In the genomic region with DNA sequence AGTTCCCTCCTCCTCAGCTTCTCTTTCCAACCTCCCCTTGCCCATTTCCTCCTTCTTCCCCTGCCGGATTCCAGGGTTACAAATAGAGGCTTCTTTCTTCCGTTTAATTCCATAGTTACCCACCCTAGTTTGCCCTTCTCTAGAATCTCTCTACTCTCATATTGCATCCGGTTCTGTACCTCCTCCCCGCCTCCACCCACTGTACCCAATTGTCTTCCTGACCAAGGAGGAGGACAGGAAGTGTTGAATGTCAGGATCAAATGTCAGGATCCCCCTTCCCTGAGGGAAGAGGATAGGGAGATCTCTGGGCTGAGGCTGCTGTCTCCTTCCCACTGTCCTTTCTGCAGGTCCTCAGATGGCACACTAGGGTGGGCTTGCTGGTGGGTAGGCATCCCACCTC, we compare ENCODE assay signal across 15 cellular contexts. TPM values are rescaled to one million over a fixed set of nuclear protein-coding genes. Genes with fewer than 3 reads are reported as not detected.
A peak's percentile ranks its signal among the peaks of the same experiment; 100 is the strongest.
DNase-seq lines count a peak whose midpoint lies in the region; ATAC-seq and TF ChIP-seq lines count a peak whose summit lies in the region.
"Had no signal": no experiment of that assay in that cellular context is flagged by ENCODE, and none has a peak within 500 bp of the region (broad histone marks: within the 10 kb centered on the region; RNA-seq: fewer than 3 reads in every experiment).

No MANE protein-coding gene starts in this region.

- DNase-seq in DMS53 (lab: John Stamatoyannopoulos, UW) (peak; percentile 14), DMS53 treated with DMSO at 0.1 percent for 48 hours (lab: John Stamatoyannopoulos, UW; ENCODE audit: unreplicated experiment) (no peak), chondrocyte (ENCODE audit: low spot score) (no peak), colonic mucosa (no peak)
- no peak for DNase-seq in activated T-cell treated with anti-CD3 and anti-CD28 coated beads, Interleukin-2, amount 50 U/mL, for 1 hour
- DNase-seq: DMS 273 treated with DMSO at 0.1 percent for 48 hours; NCI-H446; SHP77 treated with DMSO at 0.1 percent for 48 hours; stimulated activated CD4-positive, alpha-beta T cell treated with anti-CD3 and anti-CD28 coated beads, Interleukin-1b, Interleukin-23, amount 100 ng/mL, for 48 hours; stomach had no signal

- H3K4me1 Mint-ChIP-seq in chondrocyte (ENCODE audit: low read depth) (peaks cover 14% of the 10 kb centered on the region), nephron (peaks cover 14% of the 10 kb centered on the region)

- H3K9ac ChIP-seq in HUES48 (ENCODE audit: low read depth, low read length) (no peak overlapping the region), colonic mucosa (ENCODE audit: low read depth in 2 of 2, low read length in 2 of 2) (no peak overlapping the region)

- H3K27me3 ChIP-seq in HUES48 (ENCODE audit: control insufficient read depth, insufficient read depth, low read length) (no peaks in the 10 kb centered on the region), colonic mucosa (no peaks in the 10 kb centered on the region)
- H3K27me3 ChIP-seq: stomach had no signal

- no peak overlapping the region for H3K4me3 ChIP-seq in HUES48 (ENCODE audit: low read depth, low read length)
- H3K4me3 ChIP-seq in colonic mucosa: no peak overlapping the region
- H3K4me3 ChIP-seq: stomach had no signal

- H3K27me3 Mint-ChIP-seq in chondrocyte (ENCODE audit: low read depth): no peaks in the 10 kb centered on the region
- no peaks in the 10 kb centered on the region for H3K27me3 Mint-ChIP-seq in nephron (ENCODE audit: low read depth)

- H3K27ac ChIP-seq in HUES48 (ENCODE audit: low read depth, low read length) (peak overlapping the region; percentile 39), colonic mucosa (no peak overlapping the region)
- H3K27ac ChIP-seq: stomach had no signal

- H3K27ac Mint-ChIP-seq in chondrocyte (ENCODE audit: unreplicated experiment) (peak overlapping the region; percentile 24), nephron (peak overlapping the region in 2 of 3 experiments; percentile 0 to 3)

- H3K36me3 ChIP-seq in HUES48 (ENCODE audit: control insufficient read depth, insufficient read depth, low read length) (peaks cover 44% of the 10 kb centered on the region), colonic mucosa (peaks cover 6% of the 10 kb centered on the region)

- ATAC-seq in HG02623 (IDR thresholded peaks at IDR 0.05; ENCODE audit: unreplicated experiment): no peak

- intact Hi-C loops in colonic mucosa (cut with DNase I): no loop called here

- H3K36me3 Mint-ChIP-seq in chondrocyte (ENCODE audit: low read depth) (peaks cover 5% of the 10 kb centered on the region), nephron (ENCODE audit: low read depth) (peaks cover 22% of the 10 kb centered on the region)

- H3K9me3 Mint-ChIP-seq in chondrocyte (ENCODE audit: low read depth) (no peaks in the 10 kb centered on the region), nephron (no peaks in the 10 kb centered on the region)

- H3K4me3 Mint-ChIP-seq in chondrocyte (ENCODE audit: unreplicated experiment) (no peak overlapping the region), nephron (no peak overlapping the region)

- H3K9me3 ChIP-seq in HUES48 (ENCODE audit: control insufficient read depth, insufficient read depth, low read length): no peaks in the 10 kb centered on the region
- H3K9me3 ChIP-seq in colonic mucosa: no peaks in the 10 kb centered on the region
- H3K9me3 ChIP-seq: stomach had no signal

- H3K4me1 ChIP-seq in HUES48 (ENCODE audit: control insufficient read depth, insufficient read depth, low read length) (peaks cover 12% of the 10 kb centered on the region), colonic mucosa (no peaks in the 10 kb centered on the region)

- no peak for TF ChIP-seq CTCF in chondrocyte (IDR thresholded peaks at IDR 0.05)
- TF ChIP-seq CTCF in nephron (IDR thresholded peaks at IDR 0.05; ENCODE audit: unreplicated experiment in 3 of 3): no peak
- no peak for TF ChIP-seq CTCF in colonic mucosa (IDR thresholded peaks at IDR 0.05)

RNA-seq across cellular contexts. Expression of a gene that starts 25.2 kb away (rescaled TPM):
- total RNA-seq in chondrocyte: 38.9 to 40.4 TPM (median 39.2 TPM) in 3 replicates
- 10 to 100 TPM; 53.3 to 53.8 TPM for total RNA-seq in colonic mucosa

RNA-seq across cellular contexts. Expression of a gene that starts 29.4 kb away (rescaled TPM):
- total RNA-seq in chondrocyte (not detected in 3 replicates), colonic mucosa (not detected)
- total RNA-seq: A172, omental fat pad had no signal
